Comparison of ENCODE assay signal across 1 cellular context in genomic region chr2:205738341-205738968, GRCh38.
TF ChIP-seq lines count a peak whose summit lies in the region.

No MANE protein-coding gene starts in this region.

TF ChIP-seq in H1, 55 proteins besides CTCF, POLR2A, EP300 and RAD21:
- no peak for TF ChIP-seq ZNF274 (IDR thresholded peaks at IDR 0.05; ENCODE audit: borderline replicate concordance, extremely low read depth, low read length)
- TF ChIP-seq RFX5 (IDR thresholded peaks at IDR 0.05; ENCODE audit: borderline replicate concordance, low read depth, low read length): no peak
- TF ChIP-seq KDM4A (IDR thresholded peaks at IDR 0.05; ENCODE audit: low read depth, low read length, severe bottlenecking): no peak
- TF ChIP-seq NANOG (IDR thresholded peaks at IDR 0.05; ENCODE audit: insufficient read depth, low read depth, low read length, poor library complexity, severe bottlenecking): no peak
- no peak for TF ChIP-seq BRCA1 (IDR thresholded peaks at IDR 0.05; ENCODE audit: low read depth, low read length)
- no peak for TF ChIP-seq TAF7 (optimal IDR thresholded peaks at IDR 0.05; ENCODE audit: borderline replicate concordance, low read depth, low read length)
